9 cellular contexts compared by ENCODE assay signal in the genomic region with DNA sequence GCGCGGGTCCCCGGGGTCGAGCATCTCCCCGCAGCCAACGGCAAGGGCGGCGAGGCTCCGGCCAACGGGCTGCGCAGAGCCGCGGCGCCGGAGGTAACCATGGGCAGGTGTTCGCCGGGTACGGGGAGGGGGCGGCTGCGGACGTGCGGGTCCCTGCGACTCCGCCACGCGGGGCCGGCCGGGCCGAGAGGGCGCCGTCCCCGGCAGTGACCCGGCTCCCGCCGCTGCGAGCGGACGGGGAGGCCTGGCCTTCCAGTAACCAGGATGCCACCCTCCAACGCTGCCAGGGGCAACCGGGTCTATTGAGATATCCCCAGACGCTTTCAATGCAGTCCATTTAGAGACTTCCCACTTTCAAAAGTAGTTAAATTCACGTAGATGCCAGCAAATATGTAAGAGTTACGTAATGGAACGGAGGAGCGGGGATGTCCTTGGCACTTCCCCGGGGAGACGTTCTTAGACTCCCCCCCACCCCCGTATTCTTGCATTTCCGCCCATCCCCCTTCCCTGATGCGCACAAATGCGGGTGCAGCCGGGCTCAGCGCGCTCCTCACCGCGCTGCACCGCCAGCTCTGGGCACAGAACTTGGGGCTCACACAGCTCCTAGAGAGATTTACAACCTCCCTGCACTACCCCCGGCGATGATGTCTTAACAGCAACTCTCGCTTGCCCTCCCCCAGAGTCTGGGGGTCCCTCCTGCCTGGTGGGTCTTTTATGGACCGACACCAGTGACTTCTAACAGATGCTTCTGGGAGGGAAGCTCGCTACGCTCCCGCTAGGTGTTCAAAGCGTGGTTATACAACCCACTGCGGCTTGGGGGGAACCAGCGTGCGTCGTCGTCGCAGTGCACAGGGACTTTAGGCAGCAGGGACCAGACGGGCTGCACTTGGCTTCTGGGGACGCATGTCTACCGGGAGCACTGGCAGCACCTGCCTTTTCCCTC. TPM values are rescaled to one million over a fixed set of nuclear protein-coding genes. Genes with fewer than 3 reads are reported as not detected.
DNase-seq lines count a peak whose midpoint lies in the region; ATAC-seq and TF ChIP-seq lines count a peak whose summit lies in the region.
"Had no signal": no experiment of that assay in that cellular context is flagged by ENCODE, and none has a peak within 500 bp of the region (broad histone marks: within the 10 kb centered on the region; RNA-seq: fewer than 3 reads in every experiment).

No MANE protein-coding gene starts in this region.

- H3K27me3 ChIP-seq in Panc1 (ENCODE audit: control insufficient read depth, insufficient read depth, low read length) (peaks cover 25% of the 10 kb centered on the region), body of pancreas (no peaks in the 10 kb centered on the region), kidney epithelial cell (ENCODE audit: control insufficient read depth, insufficient read depth, low read length) (no peaks in the 10 kb centered on the region)

- CTCF ChIA-PET in Panc1 (lab: Charles Lee): interaction anchor here (0.5 kb wide), 1 partner anchor 1283 kb away, joined by 4 read pairs; no protein-coding TSS in a partner anchor

- intact Hi-C loops in Panc1 (cut with micrococcal nuclease; ENCODE audit: unreplicated experiment) (no loop called here), body of pancreas (cut with DNase I) (no loop called here)

- H3K4me1 ChIP-seq in Panc1 (ENCODE audit: control insufficient read depth, insufficient read depth, low read length) (no peaks in the 10 kb centered on the region; the same call in 1 of the 2 replicates), body of pancreas (peaks cover 15% of the 10 kb centered on the region)

- H3K4me3 ChIP-seq in GM12865 (ENCODE audit: low read depth, low read length) (peak overlapping the region; percentile 94), Panc1 (ENCODE audit: low read depth in 2 of 2, low read length in 2 of 2) (peak overlapping the region; percentile 21 to 36), body of pancreas (peak overlapping the region in 1 of 2 donors; percentile 30), kidney epithelial cell (ENCODE audit: low read depth, low read length) (peak overlapping the region; percentile 46)

- peak; percentile 10 for ATAC-seq in GM21786 (IDR thresholded peaks at IDR 0.05; ENCODE audit: unreplicated experiment)
- ATAC-seq in Panc1: peak; percentile 73
- ATAC-seq in body of pancreas: peak; percentile 27

- no TSS peak for BruUV-seq in Panc1 (replicated peaks; lab: Mats Ljungman, UMichigan)

- TF ChIP-seq CTCF in GM12865 (IDR thresholded peaks at IDR 0.05; ENCODE audit: insufficient read depth, low read depth, low read length, missing control alignments) (no peak), Panc1 (IDR thresholded peaks at IDR 0.05) (no peak), body of pancreas (IDR thresholded peaks at IDR 0.05) (no peak), kidney epithelial cell (IDR thresholded peaks at IDR 0.05; ENCODE audit: insufficient read depth, low read length, poor library complexity, severe bottlenecking) (no peak)

- 10 to 40% methylated on average over 26 to 64 of the region's 74 CpGs for WGBS in body of pancreas, 2 donors

- POLR2A ChIA-PET in Panc1 (lab: Charles Lee): no interaction called here

- no peaks in the 10 kb centered on the region for H3K36me3 ChIP-seq in Panc1 (ENCODE audit: control insufficient read depth, insufficient read depth, low read length)
- H3K36me3 ChIP-seq in body of pancreas (replicated peaks in 1 of 2; ENCODE audit: insufficient read depth in 1 of 2, low read depth in 2 of 2): no peaks in the 10 kb centered on the region
- H3K36me3 ChIP-seq in kidney epithelial cell (ENCODE audit: control insufficient read depth, insufficient read depth, low read length): no peaks in the 10 kb centered on the region

- no peaks in the 10 kb centered on the region for H3K9me3 ChIP-seq in Panc1 (ENCODE audit: control insufficient read depth, insufficient read depth, low read depth, low read length)
- H3K9me3 ChIP-seq in body of pancreas: no peaks in the 10 kb centered on the region

- DNase-seq in GM12865 (ENCODE audit: low read depth): peak; percentile 67
- no peak for DNase-seq in Panc1 (ENCODE audit: low read depth, low spot score)
- DNase-seq in body of pancreas: peak in 2 of 4 donors; percentile 20 to 31
- DNase-seq in kidney epithelial cell (ENCODE audit: low read depth): no peak
- peak; percentile 31 for DNase-seq in stimulated activated CD8-positive, alpha-beta memory T cell treated with anti-CD3 and anti-CD28 coated beads, Interleukin-4, amount 100 ng/mL, for 48 hours
- DNase-seq in GM03348 (ENCODE audit: low spot score): no peak
- no peak for DNase-seq in AG08395 (ENCODE audit: low spot score)

- in situ Hi-C loops in Panc1 (cut with HindIII; ENCODE audit: low pct_unique_long_range_greater_than_20kb, low sequenced_read_pairs): no loop called here

- H3K27ac ChIP-seq in Panc1 (ENCODE audit: low read length) (no peak overlapping the region), body of pancreas (peak overlapping the region in 3 of 4 donors; percentile 8 to 55 (median 46))

- TF ChIP-seq POLR2A in body of pancreas (IDR thresholded peaks at IDR 0.05): no peak

RNA-seq across cellular contexts. Expression of gene SGPP2, which starts 0.7 kb away (rescaled TPM):
- total RNA-seq in Panc1 (2021; ENCODE audit: unreplicated experiment): 0.05 TPM
- 0.06 TPM for polyA plus RNA-seq in Panc1 (2012; ENCODE audit: insufficient read length)
- total RNA-seq in body of pancreas: 1 to 10 TPM; 4.0 to 4.9 TPM
- 27.0 and 29.1 TPM in 2 replicates for total RNA-seq in kidney epithelial cell
- total RNA-seq: glomerular endothelial cell had no signal

Comparison
In these comparisons a context has a peak if more than half of its experiments do, and no peak if none do; other contexts are left out.
1. DNase-seq: peak in GM12865 (single experiment) and stimulated activated CD8-positive, alpha-beta memory T cell treated with anti-CD3 and anti-CD28 coated beads, Interleukin-4, amount 100 ng/mL, for 48 hours (single experiment); none in Panc1 (single experiment), kidney epithelial cell (single experiment), GM03348 (single experiment) and AG08395 (single experiment).
2. ATAC-seq: peak in every context shown above with its lines; median percentile 73 in Panc1; 27 in body of pancreas; 10 in GM21786.